ENCODE assay signal across 1 cellular context in genomic region chr20:25041813-25042530, GRCh38.
TF ChIP-seq lines count a peak whose summit lies in the region.

No MANE protein-coding gene starts in this region.

TF ChIP-seq in IMR-90, 13 proteins besides CTCF, POLR2A, EP300 and RAD21 (continued from another document):
- TF ChIP-seq USF2 (IDR thresholded peaks at IDR 0.05; ENCODE audit: low read depth, low read length) = no peak
